Comparison of ENCODE assay signal across 18 cellular contexts in the genomic region with DNA sequence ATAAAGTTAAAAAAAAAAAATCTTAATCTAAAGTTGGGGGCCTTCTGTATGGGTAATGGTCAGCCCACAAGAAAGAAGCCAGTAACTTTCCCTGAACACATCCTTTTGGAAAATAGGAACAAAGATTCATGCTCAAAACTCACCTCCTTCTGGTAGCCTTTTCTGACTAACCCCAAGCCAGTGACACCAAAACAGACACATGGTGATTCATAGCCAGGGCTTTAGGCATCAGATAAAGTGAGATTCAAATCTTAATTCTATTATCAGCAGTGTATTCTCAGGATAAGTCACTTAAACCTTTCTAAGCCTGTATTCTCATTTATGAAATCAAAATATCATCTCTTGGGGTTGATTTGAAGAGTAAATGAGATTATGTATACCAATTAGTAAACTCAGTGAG. TPM values are rescaled to one million over a fixed set of nuclear protein-coding genes. Genes with fewer than 3 reads are reported as not detected.
DNase-seq lines count a peak whose midpoint lies in the region; ATAC-seq and TF ChIP-seq lines count a peak whose summit lies in the region.
"Had no signal": no experiment of that assay in that cellular context is flagged by ENCODE, and none has a peak within 500 bp of the region (broad histone marks: within the 10 kb centered on the region; RNA-seq: fewer than 3 reads in every experiment).

No MANE protein-coding gene starts in this region.

- no peak overlapping the region for H3K4me3 Mint-ChIP-seq in HFFc6
- H3K4me3 Mint-ChIP-seq in central memory CD8-positive, alpha-beta T cell: no peak overlapping the region
- no peak overlapping the region for H3K4me3 Mint-ChIP-seq in stimulated activated memory B cell treated with anti-CD40 and anti-IgM and Interleukin-4, amounts not matched to agents 10 μg/mL and 1 μg/mL and 100 μg/mL, for 72 hours
- H3K4me3 Mint-ChIP-seq: CD8-positive, alpha-beta T cell had no signal

- H3K36me3 Mint-ChIP-seq in HFFc6 (ENCODE audit: low read depth): peaks cover 42% of the 10 kb centered on the region
- peaks cover 58% of the 10 kb centered on the region for H3K36me3 Mint-ChIP-seq in central memory CD8-positive, alpha-beta T cell (ENCODE audit: insufficient read depth)
- peaks cover 41% of the 10 kb centered on the region for H3K36me3 Mint-ChIP-seq in stimulated activated memory B cell treated with anti-CD40 and anti-IgM and Interleukin-4, amounts not matched to agents 10 μg/mL and 1 μg/mL and 100 μg/mL, for 72 hours

- H3K4me1 Mint-ChIP-seq in HFFc6 (ENCODE audit: low read depth): peaks cover 25% of the 10 kb centered on the region
- H3K4me1 Mint-ChIP-seq in central memory CD8-positive, alpha-beta T cell: peaks cover 16% of the 10 kb centered on the region
- H3K4me1 Mint-ChIP-seq in stimulated activated memory B cell treated with anti-CD40 and anti-IgM and Interleukin-4, amounts not matched to agents 10 μg/mL and 1 μg/mL and 100 μg/mL, for 72 hours: peaks cover 8% of the 10 kb centered on the region

- 0 out of 2 replicates have a peak overlapping the region, but pooled peaks have one; percentile 42 for H3K27ac Mint-ChIP-seq in HFFc6
- peak overlapping the region; percentile 75 for H3K27ac Mint-ChIP-seq in central memory CD8-positive, alpha-beta T cell (ENCODE audit: low read depth)
- H3K27ac Mint-ChIP-seq in stimulated activated memory B cell treated with anti-CD40 and anti-IgM and Interleukin-4, amounts not matched to agents 10 μg/mL and 1 μg/mL and 100 μg/mL, for 72 hours: no peak overlapping the region
- H3K27ac Mint-ChIP-seq: CD8-positive, alpha-beta T cell had no signal

- H3K9me3 Mint-ChIP-seq in HFFc6: no peaks in the 10 kb centered on the region
- no peaks in the 10 kb centered on the region for H3K9me3 Mint-ChIP-seq in central memory CD8-positive, alpha-beta T cell
- no peaks in the 10 kb centered on the region for H3K9me3 Mint-ChIP-seq in stimulated activated memory B cell treated with anti-CD40 and anti-IgM and Interleukin-4, amounts not matched to agents 10 μg/mL and 1 μg/mL and 100 μg/mL, for 72 hours
- H3K9me3 Mint-ChIP-seq: CD8-positive, alpha-beta T cell had no signal

- peak overlapping the region; percentile 49; the same call in 1 of the 2 replicates for H3K27ac ChIP-seq in 22Rv1
- H3K27ac ChIP-seq: BLaER1, RWPE1 had no signal

- no peak for ATAC-seq in central memory CD8-positive, alpha-beta T cell (replicated peaks; ENCODE audit: extremely low read depth, poor library complexity, severe bottlenecking)
- ATAC-seq in esophagus mucosa: no peak
- ATAC-seq in stimulated activated memory B cell treated with anti-CD40 and anti-IgM and Interleukin-4, amounts not matched to agents 10 μg/mL and 1 μg/mL and 100 μg/mL, for 72 hours: no peak
- ATAC-seq: CD8-positive, alpha-beta T cell; PC-3 had no signal

- H3K27me3 Mint-ChIP-seq in HFFc6 (ENCODE audit: insufficient read depth): no peaks in the 10 kb centered on the region
- H3K27me3 Mint-ChIP-seq in central memory CD8-positive, alpha-beta T cell: no peaks in the 10 kb centered on the region
- H3K27me3 Mint-ChIP-seq in stimulated activated memory B cell treated with anti-CD40 and anti-IgM and Interleukin-4, amounts not matched to agents 10 μg/mL and 1 μg/mL and 100 μg/mL, for 72 hours: no peaks in the 10 kb centered on the region

- DNase-seq in NCI-H82 (lab: John Stamatoyannopoulos, UW): peak; percentile 36
- no peak for DNase-seq in NCI-H82 treated with DMSO at 0.1 percent for 48 hours (lab: John Stamatoyannopoulos, UW; ENCODE audit: unreplicated experiment)
- peak; percentile 14 for DNase-seq in HFFc6
- no peak for DNase-seq in central memory CD8-positive, alpha-beta T cell (ENCODE audit: low spot score in 2 of 2)
- no peak for DNase-seq in COR-L47 (lab: John Stamatoyannopoulos, UW)
- DNase-seq: 8988T; CD8-positive, alpha-beta T cell; DMS79 treated with DMSO at 0.1 percent for 48 hours; GF-D8; Kasumi-1; NCI-H1930; NCI-H69; PC-3 had no signal

- no peak for TF ChIP-seq CTCF in 22Rv1 (IDR thresholded peaks at IDR 0.05)
- TF ChIP-seq CTCF in HFFc6 (IDR thresholded peaks at IDR 0.05): no peak

RNA-seq across cellular contexts. Expression of a gene that starts 4.9 kb away (rescaled TPM):
- total RNA-seq in HFFc6 (2021; fragmentation: NEBNext Ultra II Directional; extraction: Animal tissue kit (Norgen Biotek cat#: 25700)): 100 to 1,000 TPM; 257 to 366 (median 308) TPM
- 246 TPM for total RNA-seq in esophagus mucosa

RNA-seq across cellular contexts. Expression of a gene that starts 44.8 kb away (rescaled TPM):
- total RNA-seq in HFFc6 (2021; fragmentation: NEBNext Ultra II Directional; extraction: Animal tissue kit (Norgen Biotek cat#: 25700)): 10 to 100 TPM; 23.6 to 32.1 (median 29.8) TPM
- total RNA-seq in esophagus mucosa: 29.7 TPM

RNA-seq across cellular contexts. Expression of a gene that starts 56.3 kb away (rescaled TPM):
- 10 to 100 TPM; 77.3 to 99.3 (median 87.2) TPM for total RNA-seq in HFFc6 (2021; fragmentation: NEBNext Ultra II Directional; extraction: Animal tissue kit (Norgen Biotek cat#: 25700))
- total RNA-seq in esophagus mucosa: 34.6 TPM

Comparison
In these comparisons a context has a peak if more than half of its experiments do, and no peak if none do; other contexts are left out.
1. DNase-seq: peak in NCI-H82 (single experiment) and HFFc6 (single experiment); none in NCI-H82 treated with DMSO at 0.1 percent for 48 hours (single experiment), central memory CD8-positive, alpha-beta T cell (0 of 2) and COR-L47 (single experiment).